In the genomic region with DNA sequence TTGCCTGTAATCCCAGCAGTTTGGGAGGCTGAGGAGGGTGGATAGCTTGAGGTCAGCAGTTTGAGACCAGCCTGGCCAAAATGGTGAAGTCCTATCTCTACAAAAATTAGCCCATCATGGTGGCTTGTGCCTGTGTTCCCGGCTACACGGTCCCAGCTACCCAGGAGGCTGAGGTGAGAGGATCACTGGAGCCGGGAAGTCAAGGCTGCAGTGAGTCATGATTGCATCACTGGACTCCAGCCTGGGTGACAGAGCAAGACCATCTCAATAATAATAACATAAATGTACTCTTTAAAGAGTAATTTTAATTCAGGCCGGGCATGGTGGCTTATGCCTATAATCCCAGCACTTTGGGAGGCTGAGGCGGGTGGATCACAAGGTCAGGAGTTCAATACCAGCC, we compare ENCODE assay signal across 21 cellular contexts. TPM values are rescaled to one million over a fixed set of nuclear protein-coding genes. Genes with fewer than 3 reads are reported as not detected.
DNase-seq lines count a peak whose midpoint lies in the region; ATAC-seq, FAIRE-seq and TF ChIP-seq lines count a peak whose summit lies in the region.
"Had no signal": no experiment of that assay in that cellular context is flagged by ENCODE, and none has a peak within 500 bp of the region (broad histone marks: within the 10 kb centered on the region; RNA-seq: fewer than 3 reads in every experiment).

No MANE protein-coding gene starts in this region.

- H3K79me2 ChIP-seq in mesendoderm (ENCODE audit: control insufficient read depth, insufficient read depth, low read length), result peaks cover 20% of the 10 kb centered on the region

- H4K8ac ChIP-seq in mesendoderm (ENCODE audit: low read depth, low read length), result no peak overlapping the region

- H3K27me3 ChIP-seq in bronchial epithelial cell (ENCODE audit: control insufficient read depth, insufficient read depth, low read length), result no peaks in the 10 kb centered on the region
- H3K27me3 ChIP-seq in mesendoderm (ENCODE audit: insufficient read depth, low read length, poor library complexity), result no peaks in the 10 kb centered on the region
- H3K27me3 ChIP-seq: heart left ventricle, SJCRH30, tibial nerve had no signal

- H3K36me3 ChIP-seq in bronchial epithelial cell (ENCODE audit: control insufficient read depth, insufficient read depth, low read length) (no peaks in the 10 kb centered on the region), mesendoderm (ENCODE audit: control insufficient read depth, insufficient read depth, low read length) (peaks cover 2% of the 10 kb centered on the region)

- no peak for TF ChIP-seq POLR2A in GM18505 (IDR thresholded peaks at IDR 0.05; ENCODE audit: borderline replicate concordance, extremely low read depth, insufficient read depth, insufficient read length)

- H2AK5ac ChIP-seq in mesendoderm (ENCODE audit: low read length), result no peak overlapping the region

- no peak for ATAC-seq in stimulated activated naive CD8-positive, alpha-beta T cell treated with anti-CD3 and anti-CD28 coated beads, Interleukin-15, Interleukin-2, amounts not matched to agents 100 U/mL and 50 U/mL, for 24 hours
- ATAC-seq in HG03520 (IDR thresholded peaks at IDR 0.05; ENCODE audit: unreplicated experiment) (no peak), GM18505 (IDR thresholded peaks at IDR 0.05; ENCODE audit: unreplicated experiment) (no peak)
- ATAC-seq: heart left ventricle; naive thymus-derived CD4-positive, alpha-beta T cell had no signal

- no peak overlapping the region for H2BK120ac ChIP-seq in mesendoderm (ENCODE audit: low read depth, low read length)

- H2BK5ac ChIP-seq in mesendoderm (ENCODE audit: low read length), result no peak overlapping the region

- no peak for TF ChIP-seq CTCF in bronchial epithelial cell (IDR thresholded peaks at IDR 0.05; ENCODE audit: insufficient read depth, low read length, severe bottlenecking)

- H3K4me1 ChIP-seq in mesendoderm (ENCODE audit: control insufficient read depth, low read depth, low read length), result no peaks in the 10 kb centered on the region

- no CpG with 5 or more reads among the region's 5 CpGs for WGBS in mesendoderm (ENCODE audit: extremely low coverage, insufficient coverage, low lambda C conversion rate)

- H3K27ac ChIP-seq in mesendoderm (ENCODE audit: low read depth, low read length), result no peak overlapping the region
- H3K27ac ChIP-seq: heart left ventricle, SJCRH30, tibial nerve had no signal

- no peak overlapping the region for H3K18ac ChIP-seq in mesendoderm (ENCODE audit: low read length)

- no peak overlapping the region for H3K23ac ChIP-seq in mesendoderm (ENCODE audit: low read length)

- DNase-seq in H4 (ENCODE audit: low spot score) (peak; percentile 5), MV-4-11 (lab: John Stamatoyannopoulos, UW) (peak; percentile 8), bronchial epithelial cell (ENCODE audit: low read depth) (peak; percentile 50), mesendoderm (peak; percentile 27)
- DNase-seq in activated CD8-positive, alpha-beta memory T cell treated with anti-CD3 and anti-CD28 coated beads for 24 hours, result no peak
- DNase-seq in stimulated activated naive CD8-positive, alpha-beta T cell treated with anti-CD3 and anti-CD28 coated beads, Interleukin-15, Interleukin-2, amounts not matched to agents 100 U/mL and 50 U/mL, for 24 hours, result no peak
- DNase-seq: activated CD4-positive, alpha-beta T cell treated with anti-CD3 and anti-CD28 coated beads for 1 hour; activated gamma-delta T cell; anterior cingulate cortex; H7; heart left ventricle; naive thymus-derived CD4-positive, alpha-beta T cell; NCI-H1930; NCI-H510A treated with DMSO at 0.1 percent for 48 hours; SJCRH30; stimulated activated CD4-positive, alpha-beta T cell treated with anti-CD3 and anti-CD28 coated beads, Interleukin-12 subunit alpha, Interleukin-12 subunit beta, amount 100 ng/mL, for 4 hours had no signal

- no peak overlapping the region for H3K56ac ChIP-seq in mesendoderm (ENCODE audit: low read length)

- no peak overlapping the region for H3K9ac ChIP-seq in mesendoderm (ENCODE audit: low read length)

- no peak overlapping the region for H3K4ac ChIP-seq in mesendoderm (ENCODE audit: low read depth, low read length)

- no peak overlapping the region for H4K5ac ChIP-seq in mesendoderm (ENCODE audit: low read length)

- FAIRE-seq in bronchial epithelial cell (lab: Jason Lieb, UNC), result no peak
- FAIRE-seq: D721Med, islet of Langerhans had no signal

- H3K79me1 ChIP-seq in mesendoderm (ENCODE audit: low read length), result peaks cover 3% of the 10 kb centered on the region

- no peak overlapping the region for H3K4me2 ChIP-seq in mesendoderm (ENCODE audit: low read length)

- no peak overlapping the region for H2BK15ac ChIP-seq in mesendoderm (replicated peaks; ENCODE audit: low read depth)

- H3K4me3 ChIP-seq in bronchial epithelial cell (ENCODE audit: low read depth, low read length) (no peak overlapping the region), mesendoderm (ENCODE audit: low read length) (no peak overlapping the region)
- H3K4me3 ChIP-seq: heart left ventricle, SJCRH30, tibial nerve had no signal

RNA-seq across cellular contexts. Expression of gene SAP18, which starts 2.2 kb away (rescaled TPM):
- total RNA-seq in H4 (2014; rRNA removed; shearing (Covaris generic)), result 46.5 and 64.0 TPM in 2 replicates
- 40.5 and 55.8 TPM in 2 replicates for total RNA-seq in bronchial epithelial cell
- 197 TPM for polyA plus RNA-seq in mesendoderm (2013, experiment 1 of 2)
- polyA plus RNA-seq in mesendoderm (2013, experiment 2 of 2), result 190 TPM

RNA-seq across cellular contexts. Expression of gene SKA3, which starts 38.7 kb away (rescaled TPM):
- total RNA-seq in H4 (2014; rRNA removed; shearing (Covaris generic)), result 15.9 and 24.5 TPM in 2 replicates
- total RNA-seq in bronchial epithelial cell, result 1.2 and 1.8 TPM in 2 replicates
- 82.1 TPM for polyA plus RNA-seq in mesendoderm (2013, experiment 1 of 2)
- 83.7 TPM for polyA plus RNA-seq in mesendoderm (2013, experiment 2 of 2)
- polyA plus RNA-seq: naive thymus-derived CD4-positive, alpha-beta T cell had no signal

RNA-seq across cellular contexts. Expression of gene MRPL57, which starts 38.8 kb away (rescaled TPM):
- 24.3 and 28.0 TPM in 2 replicates for total RNA-seq in H4 (2014; rRNA removed; shearing (Covaris generic))
- total RNA-seq in bronchial epithelial cell, result 23.2 and 24.8 TPM in 2 replicates
- 31.7 TPM for polyA plus RNA-seq in mesendoderm (2013, experiment 1 of 2)
- 32.4 TPM for polyA plus RNA-seq in mesendoderm (2013, experiment 2 of 2)

Comparison
In these comparisons a context has a peak if more than half of its experiments do, and no peak if none do; other contexts are left out.
1. DNase-seq: peak in H4 (single experiment), MV-4-11 (single experiment), bronchial epithelial cell (single experiment) and mesendoderm (single experiment); none in activated CD8-positive, alpha-beta memory T cell treated with anti-CD3 and anti-CD28 coated beads for 24 hours (single experiment) and stimulated activated naive CD8-positive, alpha-beta T cell treated with anti-CD3 and anti-CD28 coated beads, Interleukin-15, Interleukin-2, amounts not matched to agents 100 U/mL and 50 U/mL, for 24 hours (single experiment).